In the genomic region with DNA sequence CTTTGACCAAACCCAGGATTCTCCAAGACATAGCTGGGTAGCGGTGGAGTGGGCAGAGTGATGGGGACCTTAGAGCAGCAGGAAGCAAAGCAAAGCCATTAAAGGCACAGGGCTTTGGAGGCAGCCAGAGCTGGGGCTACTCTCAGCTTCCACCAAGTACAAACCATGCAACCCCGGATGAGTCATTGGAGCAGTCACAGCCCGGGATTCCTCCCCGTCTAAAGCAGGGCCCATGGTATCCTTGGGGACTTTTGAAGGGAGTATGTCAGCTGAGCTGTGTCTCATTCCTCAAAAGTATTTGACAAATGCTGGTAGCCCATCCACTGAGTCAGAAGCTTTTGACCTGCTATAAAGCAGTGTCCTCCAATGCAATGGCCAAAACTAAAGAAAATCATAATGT, we compare ENCODE assay signal across 13 cellular contexts. TPM values are rescaled to one million over a fixed set of nuclear protein-coding genes. Genes with fewer than 3 reads are reported as not detected.
DNase-seq lines count a peak whose midpoint lies in the region; ATAC-seq and TF ChIP-seq lines count a peak whose summit lies in the region.
"Had no signal": no experiment of that assay in that cellular context is flagged by ENCODE, and none has a peak within 500 bp of the region (broad histone marks: within the 10 kb centered on the region; RNA-seq: fewer than 3 reads in every experiment).

No MANE protein-coding gene starts in this region.

- H2AFZ ChIP-seq in smooth muscle cell (ENCODE audit: low read depth), result no peak overlapping the region
- H2AFZ ChIP-seq: parathyroid adenoma had no signal

- no peak overlapping the region for H3K9ac ChIP-seq in smooth muscle cell (ENCODE audit: low read depth)
- H3K9ac ChIP-seq: parathyroid adenoma had no signal

- peak; percentile 90 for ATAC-seq in foreskin keratinocyte
- no peak for ATAC-seq in GM21576 (IDR thresholded peaks at IDR 0.05; ENCODE audit: unreplicated experiment)
- ATAC-seq: Right ventricle myocardium inferior; stimulated activated naive B cell treated with anti-CD40 and anti-IgM and Interleukin-4, amounts not matched to agents 10 μg/mL and 1 μg/mL and 100 μg/mL, for 72 hours had no signal

- peak overlapping the region; percentile 31 for H3K4me2 ChIP-seq in smooth muscle cell

- no peak overlapping the region for H3K4me3 ChIP-seq in smooth muscle cell
- H3K4me3 ChIP-seq: cardiac muscle cell had no signal

- H4K20me1 ChIP-seq in smooth muscle cell (ENCODE audit: low read depth), result peaks cover 5% of the 10 kb centered on the region

- 14% methylated on average over 4 of the region's 4 CpGs for WGBS in smooth muscle cell (ENCODE audit: low lambda C conversion rate)

- H3F3A ChIP-seq in smooth muscle cell (ENCODE audit: low read depth), result no peaks in the 10 kb centered on the region

- DNase-seq in GOT3 (lab: John Stamatoyannopoulos, UW) (peak; percentile 6), SW480 (ENCODE audit: low spot score) (peak; percentile 34), foreskin keratinocyte (peak in 1 of 2 donors; percentile 49), smooth muscle cell (lab: John Stamatoyannopoulos, UW; ENCODE audit: unreplicated experiment) (peak; percentile 7), T-helper 9 cell (no peak), COLO829 (ENCODE audit: low spot score) (no peak)
- DNase-seq: NCI-H446 treated with DMSO at 0.1 percent for 48 hours; stimulated activated CD4-positive, alpha-beta T cell treated with anti-CD3 and anti-CD28 coated beads, Interleukin-2, amount 100 ng/mL, for 24 hours; stimulated activated naive B cell treated with anti-CD40 and anti-IgM and Interleukin-4, amounts not matched to agents 10 μg/mL and 1 μg/mL and 100 μg/mL, for 72 hours had no signal

- no peaks in the 10 kb centered on the region for H3K4me1 ChIP-seq in foreskin keratinocyte
- H3K4me1 ChIP-seq in smooth muscle cell (ENCODE audit: low read depth), result no peaks in the 10 kb centered on the region
- H3K4me1 ChIP-seq: parathyroid adenoma had no signal

- TF ChIP-seq CTCF in foreskin keratinocyte (conservative IDR thresholded peaks at IDR 0.05) (no peak), smooth muscle cell (IDR thresholded peaks at IDR 0.05; ENCODE audit: borderline replicate concordance, insufficient read depth, poor library complexity, severe bottlenecking) (no peak)

- no peaks in the 10 kb centered on the region for H3K9me3 ChIP-seq in smooth muscle cell (replicated peaks; ENCODE audit: low read depth)

- H3K27me3 ChIP-seq in foreskin keratinocyte (no peaks in the 10 kb centered on the region), smooth muscle cell (ENCODE audit: low read depth) (no peaks in the 10 kb centered on the region)
- H3K27me3 ChIP-seq: cardiac muscle cell had no signal

- H3K79me2 ChIP-seq in smooth muscle cell (ENCODE audit: low read depth), result no peaks in the 10 kb centered on the region
- H3K79me2 ChIP-seq: parathyroid adenoma had no signal

- no peak overlapping the region for H3K27ac ChIP-seq in foreskin keratinocyte
- peak overlapping the region; percentile 67 for H3K27ac ChIP-seq in smooth muscle cell (ENCODE audit: low read depth)
- H3K27ac ChIP-seq: cardiac muscle cell, parathyroid adenoma had no signal

- H3K36me3 ChIP-seq in smooth muscle cell (ENCODE audit: low read depth), result no peaks in the 10 kb centered on the region
- H3K36me3 ChIP-seq: cardiac muscle cell had no signal

RNA-seq across cellular contexts. Expression of a gene that starts 9.7 kb away (rescaled TPM):
- total RNA-seq in foreskin keratinocyte, result 315 and 774 TPM in 2 replicates
- polyA plus RNA-seq in foreskin keratinocyte, result 486 and 1,280 TPM in 2 replicates
- total RNA-seq in smooth muscle cell, result 0.13 and 0.40 TPM in 2 replicates
- 3.1 TPM in 2 replicates for polyA plus RNA-seq in smooth muscle cell

RNA-seq across cellular contexts. Expression of a gene that starts 19.7 kb away (rescaled TPM):
- 23.6 and 25.3 TPM in 2 replicates for total RNA-seq in foreskin keratinocyte
- 32.3 and 38.1 TPM in 2 replicates for polyA plus RNA-seq in foreskin keratinocyte
- total RNA-seq in smooth muscle cell, result 2.9 and 14.7 TPM in 2 replicates
- polyA plus RNA-seq in smooth muscle cell, result 38.0 and 38.2 TPM in 2 replicates

RNA-seq across cellular contexts. Expression of a gene that starts 19.8 kb away (rescaled TPM):
- total RNA-seq in foreskin keratinocyte (157 and 163 TPM in 2 replicates), smooth muscle cell (117 and 151 TPM in 2 replicates)
- polyA plus RNA-seq in foreskin keratinocyte (96.2 and 107 TPM in 2 replicates), smooth muscle cell (118 and 127 TPM in 2 replicates)

RNA-seq across cellular contexts. Expression of a gene that starts 28.6 kb away (rescaled TPM):
- total RNA-seq in foreskin keratinocyte, result 101 and 145 TPM in 2 replicates
- 160 and 242 TPM in 2 replicates for polyA plus RNA-seq in foreskin keratinocyte
- 73.8 and 96.0 TPM in 2 replicates for total RNA-seq in smooth muscle cell
- 135 and 162 TPM in 2 replicates for polyA plus RNA-seq in smooth muscle cell

Comparison
In these comparisons a context has a peak if more than half of its experiments do, and no peak if none do; other contexts are left out.
1. DNase-seq: peak in GOT3 (single experiment), SW480 (single experiment) and smooth muscle cell (single experiment); none in T-helper 9 cell (single experiment) and COLO829 (single experiment).
2. RNA of a gene that starts 9.7 kb away (total RNA-seq): 315 to 774 TPM in foreskin keratinocyte; 0.13 to 0.40 TPM in smooth muscle cell; every median in the first group is over 100 times any median in the second.